Comparison of ENCODE assay signal across 10 cellular contexts in the genomic region with DNA sequence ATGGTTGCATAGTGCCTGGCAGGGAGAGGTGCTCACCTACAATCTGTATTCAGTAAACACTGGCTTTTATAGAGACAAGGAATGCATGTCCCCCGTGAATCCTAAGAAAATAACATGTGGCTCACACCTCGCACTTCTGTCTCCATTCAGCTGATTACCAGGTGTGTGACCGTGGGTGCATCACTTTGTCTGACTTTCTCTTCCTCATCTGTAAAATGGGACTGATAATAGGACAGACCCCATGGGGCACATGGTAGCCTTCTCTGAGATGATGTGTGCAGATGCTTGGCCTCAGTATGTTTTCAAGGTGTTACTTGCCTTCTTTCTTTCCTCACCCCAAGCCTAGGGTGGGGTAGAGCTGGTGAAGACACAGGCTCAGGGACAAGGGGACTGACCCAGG. TPM values are rescaled to one million over a fixed set of nuclear protein-coding genes. Genes with fewer than 3 reads are reported as not detected.
DNase-seq lines count a peak whose midpoint lies in the region; ATAC-seq and TF ChIP-seq lines count a peak whose summit lies in the region.
"Had no signal": no experiment of that assay in that cellular context is flagged by ENCODE, and none has a peak within 500 bp of the region (broad histone marks: within the 10 kb centered on the region; RNA-seq: fewer than 3 reads in every experiment).

No MANE protein-coding gene starts in this region.

- H3K36me3 ChIP-seq in HCT116 (ENCODE audit: control insufficient read depth in 1 of 2, insufficient read depth in 2 of 2, low read length in 2 of 2) (no peaks in the 10 kb centered on the region), body of pancreas (replicated peaks in 1 of 2; ENCODE audit: insufficient read depth in 1 of 2, low read depth in 2 of 2) (no peaks in the 10 kb centered on the region), mesodermal cell (ENCODE audit: control insufficient read depth, insufficient read depth, low read length) (peaks cover 18% of the 10 kb centered on the region), stomach (no peaks in the 10 kb centered on the region)

- H3K9me3 ChIP-seq in HCT116 (ENCODE audit: control insufficient read depth in 1 of 2, insufficient read depth in 1 of 2, low read depth in 1 of 2, low read length in 2 of 2): no peaks in the 10 kb centered on the region
- H3K9me3 ChIP-seq in body of pancreas: no peaks in the 10 kb centered on the region
- no peaks in the 10 kb centered on the region for H3K9me3 ChIP-seq in mesodermal cell (ENCODE audit: control insufficient read depth, low read length)
- no peaks in the 10 kb centered on the region for H3K9me3 ChIP-seq in stomach

- WGBS in body of pancreas, 2 donors: 29 to 35% methylated on average over 3 of the region's 3 CpGs
- 78 to 82% methylated on average over 3 of the region's 3 CpGs for WGBS in mesodermal cell (ENCODE audit: insufficient coverage in 2 of 2), 2 experiments
- WGBS in stomach, 5 donors: 56 to 76% (median 62%) methylated on average over 3 of the region's 3 CpGs

- no TSS peak for BruUV-seq in HCT116 (replicated peaks; lab: Mats Ljungman, UMichigan)

- H3K79me2 ChIP-seq in HCT116 (ENCODE audit: insufficient read depth, low read length): peaks cover 94% of the 10 kb centered on the region

- POLR2A ChIA-PET in HCT116 (lab: Charles Lee): no interaction called here

- TF ChIP-seq CTCF in HCT116 (IDR thresholded peaks at IDR 0.05 in 2 of 3, conservative IDR thresholded peaks at IDR 0.05 in 1 of 3; ENCODE audit: borderline replicate concordance in 1 of 3, insufficient read depth in 1 of 3, low read depth in 2 of 3, low read length in 2 of 3) (no peak), body of pancreas (IDR thresholded peaks at IDR 0.05) (no peak), stomach (IDR thresholded peaks at IDR 0.05) (no peak)

- H4K20me1 ChIP-seq in HCT116 (ENCODE audit: insufficient read depth): peaks cover 6% of the 10 kb centered on the region; the same call in 1 of the 2 replicates

- intact Hi-C loops in HCT116 (cut with micrococcal nuclease): no loop called here
- intact Hi-C loops in body of pancreas (cut with DNase I): no loop called here
- intact Hi-C loops in stomach (cut with DNase I; ENCODE audit: low total_unique reads): no loop called here
- intact Hi-C loops in left colon (cut with DNase I, micrococcal nuclease): no loop called here

- TF ChIP-seq POLR2A in HCT116 (IDR thresholded peaks at IDR 0.05; ENCODE audit: borderline replicate concordance, extremely low read depth, insufficient read depth, insufficient read length): no peak
- no peak for TF ChIP-seq POLR2A in body of pancreas (IDR thresholded peaks at IDR 0.05)
- TF ChIP-seq POLR2A in stomach (IDR thresholded peaks at IDR 0.05): no peak

- H2AFZ ChIP-seq in HCT116 (ENCODE audit: low read depth, low read length, poor library complexity, severe bottlenecking): no peak overlapping the region

- H3K9me2 ChIP-seq in HCT116 (ENCODE audit: insufficient read depth): no peaks in the 10 kb centered on the region

- CTCF ChIA-PET in HCT116 (lab: Charles Lee): no interaction called here

- H3K27ac ChIP-seq in HCT116 (ENCODE audit: low read depth, low read length): no peak overlapping the region
- peak overlapping the region; percentile 70 to 98 (median 96) for H3K27ac ChIP-seq in body of pancreas
- H3K27ac ChIP-seq in mesodermal cell (ENCODE audit: low read depth, low read length, severe bottlenecking): peak overlapping the region; percentile 93
- peak overlapping the region; percentile 83 to 95 (median 94) for H3K27ac ChIP-seq in stomach

- TF ChIP-seq RAD21 in HCT116 (IDR thresholded peaks at IDR 0.05; ENCODE audit: low read depth): no peak

- DNase-seq in HCT116 (ENCODE audit: low read depth, low spot score) (no peak), body of pancreas (no peak), stomach (no peak), A172 (ENCODE audit: low spot score) (no peak), left colon (no peak), GM19240 (ENCODE audit: insufficient read length, low spot score) (no peak)
- DNase-seq: activated CD8-positive, alpha-beta memory T cell treated with anti-CD3 and anti-CD28 coated beads for 24 hours; NCI-H1930 had no signal

- H3K4me1 ChIP-seq in HCT116 (ENCODE audit: control insufficient read depth in 1 of 2, insufficient read depth in 2 of 2, low read length in 2 of 2) (peaks cover 86 to 99% of the 10 kb centered on the region in 2 experiments), body of pancreas (peaks cover 82% of the 10 kb centered on the region), mesodermal cell (ENCODE audit: control insufficient read depth, insufficient read depth, low read length, poor library complexity, severe bottlenecking) (peaks cover 75% of the 10 kb centered on the region), stomach (peaks cover 95 to 100% (median 100%) of the 10 kb centered on the region in 4 donors)

- H3K4me3 ChIP-seq in HCT116 (replicated peaks in 1 of 2; ENCODE audit: low read depth in 1 of 2, low read length in 2 of 2) (no peak overlapping the region), body of pancreas (no peak overlapping the region), mesodermal cell (ENCODE audit: extremely low read depth, insufficient read depth, low read length, poor library complexity, severe bottlenecking) (no peak overlapping the region), stomach (peak overlapping the region in 1 of 4 donors; percentile 24)

- no peaks in the 10 kb centered on the region for H3K27me3 ChIP-seq in HCT116 (ENCODE audit: insufficient read depth, low read length)
- H3K27me3 ChIP-seq in body of pancreas: no peaks in the 10 kb centered on the region
- peaks cover 0 to 19% (median 0%) of the 10 kb centered on the region in 3 donors for H3K27me3 ChIP-seq in stomach

- no peak for ATAC-seq in HCT116
- ATAC-seq in body of pancreas: no peak
- no peak for ATAC-seq in left colon
- ATAC-seq in HG02973 (IDR thresholded peaks at IDR 0.05; ENCODE audit: unreplicated experiment): no peak

- H3K9ac ChIP-seq in HCT116 (ENCODE audit: low read length): 0 out of 2 replicates have a peak overlapping the region, but pooled peaks have one; percentile 57

- peak overlapping the region; percentile 84; the same call in 1 of the 2 replicates for H3K4me2 ChIP-seq in HCT116 (ENCODE audit: low read length)

- RAD21 ChIA-PET in HCT116 (lab: Charles Lee; ENCODE audit: low non-redundant PET in 1 of 2, low total read pairs in 2 of 2, uncharacterized antibody in 2 of 2, unreplicated experiment in 2 of 2): no interaction called here

- TF ChIP-seq EP300 in stomach (IDR thresholded peaks at IDR 0.05): no peak

TF ChIP-seq in HCT116, 20 proteins besides CTCF, POLR2A, EP300 and RAD21 (continues in another document):
- TF ChIP-seq CEBPB (IDR thresholded peaks at IDR 0.05; ENCODE audit: low read depth) (no peak), SIN3A (IDR thresholded peaks at IDR 0.05; ENCODE audit: low read depth) (no peak), SRF (IDR thresholded peaks at IDR 0.05; ENCODE audit: low read depth) (no peak), ZNF274 (IDR thresholded peaks at IDR 0.05; ENCODE audit: low read depth, low read length) (no peak), EGR1 (IDR thresholded peaks at IDR 0.05; ENCODE audit: low read depth) (no peak), ZFX (IDR thresholded peaks at IDR 0.05) (no peak), EZH2 (IDR thresholded peaks at IDR 0.05) (no peak), CBX3 (IDR thresholded peaks at IDR 0.05; ENCODE audit: low read depth) (no peak), POLR2AphosphoS5 (IDR thresholded peaks at IDR 0.05; ENCODE audit: low read depth, low read length) (no peak), TCF7L2 (IDR thresholded peaks at IDR 0.05; ENCODE audit: borderline replicate concordance, extremely low read depth, insufficient read depth, insufficient read length) (no peak)
- TF ChIP-seq, protein P1, sequence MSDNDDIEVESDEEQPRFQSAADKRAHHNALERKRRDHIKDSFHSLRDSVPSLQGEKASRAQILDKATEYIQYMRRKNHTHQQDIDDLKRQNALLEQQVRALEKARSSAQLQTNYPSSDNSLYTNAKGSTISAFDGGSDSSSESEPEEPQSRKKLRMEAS (IDR thresholded peaks at IDR 0.05): no peak
- TF ChIP-seq, protein P2, sequence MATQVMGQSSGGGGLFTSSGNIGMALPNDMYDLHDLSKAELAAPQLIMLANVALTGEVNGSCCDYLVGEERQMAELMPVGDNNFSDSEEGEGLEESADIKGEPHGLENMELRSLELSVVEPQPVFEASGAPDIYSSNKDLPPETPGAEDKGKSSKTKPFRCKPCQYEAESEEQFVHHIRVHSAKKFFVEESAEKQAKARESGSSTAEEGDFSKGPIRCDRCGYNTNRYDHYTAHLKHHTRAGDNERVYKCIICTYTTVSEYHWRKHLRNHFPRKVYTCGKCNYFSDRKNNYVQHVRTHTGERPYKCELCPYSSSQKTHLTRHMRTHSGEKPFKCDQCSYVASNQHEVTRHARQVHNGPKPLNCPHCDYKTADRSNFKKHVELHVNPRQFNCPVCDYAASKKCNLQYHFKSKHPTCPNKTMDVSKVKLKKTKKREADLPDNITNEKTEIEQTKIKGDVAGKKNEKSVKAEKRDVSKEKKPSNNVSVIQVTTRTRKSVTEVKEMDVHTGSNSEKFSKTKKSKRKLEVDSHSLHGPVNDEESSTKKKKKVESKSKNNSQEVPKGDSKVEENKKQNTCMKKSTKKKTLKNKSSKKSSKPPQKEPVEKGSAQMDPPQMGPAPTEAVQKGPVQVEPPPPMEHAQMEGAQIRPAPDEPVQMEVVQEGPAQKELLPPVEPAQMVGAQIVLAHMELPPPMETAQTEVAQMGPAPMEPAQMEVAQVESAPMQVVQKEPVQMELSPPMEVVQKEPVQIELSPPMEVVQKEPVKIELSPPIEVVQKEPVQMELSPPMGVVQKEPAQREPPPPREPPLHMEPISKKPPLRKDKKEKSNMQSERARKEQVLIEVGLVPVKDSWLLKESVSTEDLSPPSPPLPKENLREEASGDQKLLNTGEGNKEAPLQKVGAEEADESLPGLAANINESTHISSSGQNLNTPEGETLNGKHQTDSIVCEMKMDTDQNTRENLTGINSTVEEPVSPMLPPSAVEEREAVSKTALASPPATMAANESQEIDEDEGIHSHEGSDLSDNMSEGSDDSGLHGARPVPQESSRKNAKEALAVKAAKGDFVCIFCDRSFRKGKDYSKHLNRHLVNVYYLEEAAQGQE (IDR thresholded peaks at IDR 0.05; ENCODE audit: low read depth): no peak

RNA-seq across cellular contexts. Expression of a gene that starts 6.3 kb away (rescaled TPM):
- total RNA-seq in HCT116 (2021; ENCODE audit: unreplicated experiment): 43.1 TPM
- 34.4 and 46.2 TPM in 2 replicates for polyA plus RNA-seq in HCT116 (2012)
- 10 to 100 TPM; 86.6 to 87.7 TPM for total RNA-seq in body of pancreas
- 118 TPM for polyA plus RNA-seq in mesodermal cell (2013, experiment 1 of 2)
- polyA plus RNA-seq in mesodermal cell (2013, experiment 2 of 2): 93.8 TPM
- 100 to 1,000 TPM in 1 of 5 donors, 10 to 100 TPM in 4; 25.9 to 101 (median 32.7) TPM for total RNA-seq in stomach
- polyA plus RNA-seq in stomach: 10 to 100 TPM; 18.3 to 26.3 (median 22.2) TPM
- total RNA-seq in A172 (2014; rRNA removed; shearing (Covaris generic)): 162 and 189 TPM in 2 replicates
- 10 to 100 TPM; 28.2 to 30.2 TPM for total RNA-seq in left colon
